In the genomic region with DNA sequence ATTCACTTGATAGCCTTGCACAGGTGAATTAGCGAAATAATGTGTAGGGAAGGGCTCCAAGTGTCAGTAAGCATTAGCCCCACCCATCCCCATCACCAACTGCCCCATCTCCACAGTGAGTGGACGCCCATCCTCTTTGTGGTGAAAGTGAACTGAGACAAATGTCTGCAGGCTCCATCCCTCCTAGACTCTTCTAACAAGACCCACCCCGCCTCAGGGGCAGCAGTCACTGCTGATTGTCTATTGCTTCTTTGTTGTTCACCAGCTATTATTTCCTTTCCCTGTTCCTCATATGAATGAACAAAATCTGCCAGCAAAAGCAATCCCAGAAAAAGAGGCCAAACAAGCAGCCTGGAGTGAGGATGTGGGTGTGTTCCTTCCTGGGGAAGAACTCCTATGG, we compare ENCODE assay signal across 23 cellular contexts.
DNase-seq lines count a peak whose midpoint lies in the region; ATAC-seq, FAIRE-seq and TF ChIP-seq lines count a peak whose summit lies in the region.
"Had no signal": no experiment of that assay in that cellular context is flagged by ENCODE, and none has a peak within 500 bp of the region (broad histone marks: within the 10 kb centered on the region; RNA-seq: fewer than 3 reads in every experiment).

No MANE protein-coding gene starts in this region.

- no peak for FAIRE-seq in RCC 7860 (lab: Jason Lieb, UNC)
- FAIRE-seq: A549, D721Med, G401.6, GM12891, GM19239 had no signal

- H3K27me3 ChIP-seq in heart right ventricle: no peaks in the 10 kb centered on the region
- H3K27me3 ChIP-seq: BLaER1 treated with 17β-estradiol and CSF1 and Interleukin-3, amounts not matched to agents 10 nM and 100 nM had no signal

- H3K4me1 ChIP-seq in heart right ventricle: peaks cover 0 to 6% (median 0%) of the 10 kb centered on the region in 9 donors
- H3K4me1 ChIP-seq: A549; BLaER1 treated with 17β-estradiol and CSF1 and Interleukin-3, amounts not matched to agents 10 nM and 100 nM; Caco-2 had no signal

- H3K27ac ChIP-seq in heart right ventricle: peak overlapping the region in 3 of 10 donors; percentile 15 to 65 (median 31)
- H3K27ac ChIP-seq: 22Rv1; A549; BLaER1 treated with 17β-estradiol and CSF1 and Interleukin-3, amounts not matched to agents 10 nM and 100 nM; C4-2B had no signal

- 84 to 92% methylated on average over 3 of the region's 3 CpGs for WGBS in heart right ventricle, 2 donors

- peaks cover 54% of the 10 kb centered on the region for H3K36me3 Mint-ChIP-seq in HFFc6 (ENCODE audit: low read depth)
- H3K36me3 Mint-ChIP-seq in endothelial cell (ENCODE audit: low read depth, unreplicated experiment): peaks cover 50% of the 10 kb centered on the region
- H3K36me3 Mint-ChIP-seq: CD8-positive, alpha-beta T cell had no signal

- DNase-seq in heart right ventricle: no peak
- no peak for DNase-seq in Right ventricle myocardium inferior (ENCODE audit: missing footprints)
- DNase-seq in HFFc6: no peak
- peak; percentile 35 for DNase-seq in dermis blood vessel endothelial cell
- no peak for DNase-seq in endothelial cell (ENCODE audit: low spot score)
- no peak for DNase-seq in NAMALWA (ENCODE audit: low spot score)
- DNase-seq in RCC 7860 (ENCODE audit: low spot score): no peak
- DNase-seq: AML-193; Caco-2; Calu3; CD4-positive, alpha-beta T cell; CD8-positive, alpha-beta T cell; DMS79 treated with DMSO at 0.1 percent for 48 hours; GF-D8 had no signal

- peak overlapping the region; percentile 30 for H3K27ac Mint-ChIP-seq in HFFc6
- H3K27ac Mint-ChIP-seq in endothelial cell (ENCODE audit: unreplicated experiment): no peak overlapping the region
- H3K27ac Mint-ChIP-seq: B cell; CD4-positive, alpha-beta T cell; CD8-positive, alpha-beta T cell had no signal

- TF ChIP-seq CTCF in heart right ventricle (IDR thresholded peaks at IDR 0.05): no peak
- no peak for TF ChIP-seq CTCF in HFFc6 (IDR thresholded peaks at IDR 0.05)
- no peak for TF ChIP-seq CTCF in endothelial cell (IDR thresholded peaks at IDR 0.05; ENCODE audit: unreplicated experiment)

- H3K27me3 Mint-ChIP-seq in HFFc6 (ENCODE audit: insufficient read depth): no peaks in the 10 kb centered on the region; the same call in 1 of the 2 replicates
- H3K27me3 Mint-ChIP-seq in endothelial cell (ENCODE audit: unreplicated experiment): peaks cover 4% of the 10 kb centered on the region
- H3K27me3 Mint-ChIP-seq: B cell; CD4-positive, alpha-beta T cell had no signal

- H3K9me3 Mint-ChIP-seq in HFFc6: no peaks in the 10 kb centered on the region
- peaks cover 3% of the 10 kb centered on the region for H3K9me3 Mint-ChIP-seq in endothelial cell (ENCODE audit: unreplicated experiment)
- H3K9me3 Mint-ChIP-seq: CD4-positive, alpha-beta T cell; CD8-positive, alpha-beta T cell had no signal

- intact Hi-C loops in heart right ventricle (cut with DNase I) (no loop called here), Right ventricle myocardium inferior (cut with DNase I) (no loop called here)

- peaks cover 0 to 3% (median 0%) of the 10 kb centered on the region in 11 donors for H3K9me3 ChIP-seq in heart right ventricle
- H3K9me3 ChIP-seq: A549; BLaER1 treated with 17β-estradiol and CSF1 and Interleukin-3, amounts not matched to agents 10 nM and 100 nM; Caco-2 had no signal

- ATAC-seq in heart right ventricle (peak in 5 of 8 donors; percentile 17 to 62 (median 46)), Right ventricle myocardium inferior (no peak)
- ATAC-seq: A549; CD8-positive, alpha-beta T cell had no signal

- no peak overlapping the region for H3K4me3 ChIP-seq in heart right ventricle
- H3K4me3 ChIP-seq: A549; BLaER1 treated with 17β-estradiol and CSF1 and Interleukin-3, amounts not matched to agents 10 nM and 100 nM had no signal

- peaks cover 26% of the 10 kb centered on the region for H3K4me1 Mint-ChIP-seq in HFFc6 (ENCODE audit: low read depth)
- H3K4me1 Mint-ChIP-seq in endothelial cell (ENCODE audit: unreplicated experiment): peaks cover 45% of the 10 kb centered on the region
- H3K4me1 Mint-ChIP-seq: B cell had no signal

- H3K36me3 ChIP-seq in heart right ventricle: peaks cover 0 to 14% (median 0%) of the 10 kb centered on the region in 9 donors
- H3K36me3 ChIP-seq: BLaER1 treated with 17β-estradiol and CSF1 and Interleukin-3, amounts not matched to agents 10 nM and 100 nM had no signal

- H3K4me3 Mint-ChIP-seq in HFFc6 (0 out of 2 replicates have a peak overlapping the region, but pooled peaks have one; percentile 42), endothelial cell (ENCODE audit: unreplicated experiment) (peak overlapping the region; percentile 12)
- H3K4me3 Mint-ChIP-seq: B cell; CD4-positive, alpha-beta T cell; CD8-positive, alpha-beta T cell had no signal
